ENCODE assay signal across 17 cellular contexts in genomic region chr2:238872628-238873400, GRCh38. TPM values are rescaled to one million over a fixed set of nuclear protein-coding genes. Genes with fewer than 3 reads are reported as not detected.
DNase-seq lines count a peak whose midpoint lies in the region; ATAC-seq and TF ChIP-seq lines count a peak whose summit lies in the region.
"Had no signal": no experiment of that assay in that cellular context is flagged by ENCODE, and none has a peak within 500 bp of the region (broad histone marks: within the 10 kb centered on the region; RNA-seq: fewer than 3 reads in every experiment).

No MANE protein-coding gene starts in this region.

- RAD21 ChIA-PET in HCT116 (lab: Charles Lee; ENCODE audit: low non-redundant PET in 1 of 2, low total read pairs in 2 of 2, uncharacterized antibody in 2 of 2, unreplicated experiment in 2 of 2), result no interaction called here

- intact Hi-C loops in HCT116 (cut with micrococcal nuclease), result no loop called here

- TF ChIP-seq POLR2A in HCT116 (IDR thresholded peaks at IDR 0.05; ENCODE audit: borderline replicate concordance, extremely low read depth, insufficient read depth, insufficient read length) (no peak), gastroesophageal sphincter (IDR thresholded peaks at IDR 0.05) (no peak)

- no peak overlapping the region for H2AFZ ChIP-seq in HCT116 (ENCODE audit: low read depth, low read length, poor library complexity, severe bottlenecking)

- no peak overlapping the region for H3K4me2 ChIP-seq in HCT116 (ENCODE audit: low read length)

- POLR2A ChIA-PET in HCT116 (lab: Charles Lee), result no interaction called here

- CTCF ChIA-PET in HCT116 (lab: Charles Lee), result no interaction called here

- H3K79me2 ChIP-seq in HCT116 (ENCODE audit: insufficient read depth, low read length), result no peaks in the 10 kb centered on the region

- peak; percentile 33; the same call in 1 of the 2 replicates for TF ChIP-seq RAD21 in HCT116 (IDR thresholded peaks at IDR 0.05; ENCODE audit: low read depth)

- no TSS peak for BruUV-seq in HCT116 (replicated peaks; lab: Mats Ljungman, UMichigan)

- H3K27ac ChIP-seq in HCT116 (ENCODE audit: low read depth, low read length) (no peak overlapping the region), subcutaneous abdominal adipose tissue (ENCODE audit: low read depth, low read length) (peak overlapping the region; percentile 84), gastroesophageal sphincter (no peak overlapping the region)

- H3K4me3 ChIP-seq in HCT116 (replicated peaks in 1 of 2; ENCODE audit: low read depth in 1 of 2, low read length in 2 of 2), result no peak overlapping the region
- peak overlapping the region in 1 of 5 donors; percentile 13 for H3K4me3 ChIP-seq in subcutaneous abdominal adipose tissue (ENCODE audit: low read depth in 1 of 5, low read length in 5 of 5)
- H3K4me3 ChIP-seq in gastroesophageal sphincter, result no peak overlapping the region

- WGBS in gastroesophageal sphincter (ENCODE audit: low coverage in 1 of 2), 2 donors, result 90% methylated on average over 2 of the region's 13 CpGs; no CpG with 5 or more reads in 1 of the 2 donors

- H3K9ac ChIP-seq in HCT116 (ENCODE audit: low read length) (no peak overlapping the region), subcutaneous abdominal adipose tissue (ENCODE audit: low read length in 5 of 5) (no peak overlapping the region)

- DNase-seq in HCT116 (ENCODE audit: low read depth, low spot score) (no peak), NCI-H345 (lab: John Stamatoyannopoulos, UW) (peak; percentile 60), islet precursor cell (peak; percentile 28)
- DNase-seq: CD8-positive, alpha-beta T cell; DND-41; GF-D8; H9; MV-4-11; NCI-H1417 treated with DMSO at 0.1 percent for 48 hours; NCI-H2029 treated with DMSO at 0.1 percent for 48 hours; NCI-H524; RPMI8226 had no signal

- peaks cover 3% of the 10 kb centered on the region; the same call in 1 of the 2 replicates for H3K27me3 ChIP-seq in HCT116 (ENCODE audit: insufficient read depth, low read length)
- H3K27me3 ChIP-seq in subcutaneous abdominal adipose tissue (ENCODE audit: control insufficient read depth in 5 of 5, insufficient read depth in 4 of 5, low read length in 5 of 5), result peaks cover 0 to 2% (median 0%) of the 10 kb centered on the region in 5 donors
- no peaks in the 10 kb centered on the region for H3K27me3 ChIP-seq in gastroesophageal sphincter

- no peak for TF ChIP-seq EP300 in gastroesophageal sphincter (IDR thresholded peaks at IDR 0.05)

- H3K4me1 ChIP-seq in HCT116 (ENCODE audit: control insufficient read depth in 1 of 2, insufficient read depth in 2 of 2, low read length in 2 of 2), result no peaks in the 10 kb centered on the region
- H3K4me1 ChIP-seq in subcutaneous abdominal adipose tissue (ENCODE audit: control insufficient read depth in 5 of 5, insufficient read depth in 5 of 5, low read length in 5 of 5), result peaks cover 16 to 79% (median 65%) of the 10 kb centered on the region in 5 donors
- H3K4me1 ChIP-seq in gastroesophageal sphincter, result peaks cover 0 to 37% (median 13%) of the 10 kb centered on the region in 3 donors

- no peaks in the 10 kb centered on the region for H3K9me2 ChIP-seq in HCT116 (ENCODE audit: insufficient read depth)

- no peaks in the 10 kb centered on the region for H3K9me3 ChIP-seq in HCT116 (ENCODE audit: control insufficient read depth in 1 of 2, insufficient read depth in 1 of 2, low read depth in 1 of 2, low read length in 2 of 2)
- no peaks in the 10 kb centered on the region for H3K9me3 ChIP-seq in subcutaneous abdominal adipose tissue (ENCODE audit: control insufficient read depth in 5 of 5, low read length in 5 of 5)
- H3K9me3 ChIP-seq in gastroesophageal sphincter, result no peaks in the 10 kb centered on the region

- ATAC-seq in HCT116 (no peak), GM19035 (IDR thresholded peaks at IDR 0.05; ENCODE audit: unreplicated experiment) (no peak), GM21423 (IDR thresholded peaks at IDR 0.05; ENCODE audit: unreplicated experiment) (no peak), gastroesophageal sphincter (no peak)
- ATAC-seq: CD8-positive, alpha-beta T cell had no signal

- no peaks in the 10 kb centered on the region for H4K20me1 ChIP-seq in HCT116 (ENCODE audit: insufficient read depth)

- TF ChIP-seq CTCF in HCT116 (IDR thresholded peaks at IDR 0.05 in 2 of 3, conservative IDR thresholded peaks at IDR 0.05 in 1 of 3; ENCODE audit: borderline replicate concordance in 1 of 3, insufficient read depth in 1 of 3, low read depth in 2 of 3, low read length in 2 of 3) (peak in 1 of 3 experiments; percentile 15; a peak in 1 of 6 replicates), gastroesophageal sphincter (IDR thresholded peaks at IDR 0.05) (no peak)

- H3K36me3 ChIP-seq in HCT116 (ENCODE audit: control insufficient read depth in 1 of 2, insufficient read depth in 2 of 2, low read length in 2 of 2) (no peaks in the 10 kb centered on the region), subcutaneous abdominal adipose tissue (ENCODE audit: control insufficient read depth in 5 of 5, insufficient read depth in 5 of 5, low read length in 5 of 5) (peaks cover 0 to 11% (median 3%) of the 10 kb centered on the region in 5 donors), gastroesophageal sphincter (no peaks in the 10 kb centered on the region)

TF ChIP-seq in HCT116, 20 proteins besides CTCF, POLR2A, EP300 and RAD21:
- TF ChIP-seq ZFX (IDR thresholded peaks at IDR 0.05) (no peak), CEBPB (IDR thresholded peaks at IDR 0.05; ENCODE audit: low read depth) (no peak), POLR2AphosphoS5 (IDR thresholded peaks at IDR 0.05; ENCODE audit: low read depth, low read length) (no peak), YY1 (IDR thresholded peaks at IDR 0.05; ENCODE audit: extremely low read depth, insufficient replicate concordance, low read depth, low read length) (no peak), SIN3A (IDR thresholded peaks at IDR 0.05; ENCODE audit: low read depth) (no peak), EGR1 (IDR thresholded peaks at IDR 0.05; ENCODE audit: low read depth) (no peak), SRF (IDR thresholded peaks at IDR 0.05; ENCODE audit: low read depth) (no peak), TCF7L2 (IDR thresholded peaks at IDR 0.05; ENCODE audit: borderline replicate concordance, extremely low read depth, insufficient read depth, insufficient read length) (no peak), REST (IDR thresholded peaks at IDR 0.05; ENCODE audit: low read depth) (no peak), EZH2phosphoT487 (IDR thresholded peaks at IDR 0.05; ENCODE audit: borderline replicate concordance) (no peak), EZH2 (IDR thresholded peaks at IDR 0.05) (no peak), ZBTB33 (IDR thresholded peaks at IDR 0.05; ENCODE audit: extremely low read depth, insufficient replicate concordance, low read length) (no peak), MAX (IDR thresholded peaks at IDR 0.05) (no peak), CBX3 (IDR thresholded peaks at IDR 0.05; ENCODE audit: low read depth) (no peak), ELF1 (IDR thresholded peaks at IDR 0.05; ENCODE audit: borderline replicate concordance, low read depth) (no peak), SP1 (IDR thresholded peaks at IDR 0.05; ENCODE audit: low read depth) (no peak), FOSL1 (IDR thresholded peaks at IDR 0.05; ENCODE audit: low read depth) (no peak)
TF ChIP-seq in HCT116: peak in this region for 0.

RNA-seq across cellular contexts. Expression of gene TWIST2, which starts 24.9 kb away (rescaled TPM):
- total RNA-seq in HCT116 (2021; ENCODE audit: unreplicated experiment) (not detected), gastroesophageal sphincter (10 to 100 TPM; 17.7 to 69.6 (median 45.2) TPM)
- polyA plus RNA-seq in HCT116 (2012), result not detected in 2 replicates
- total RNA-seq: CD8-positive, alpha-beta T cell had no signal
- polyA plus RNA-seq: IgD-negative memory B cell had no signal

Comparison
In these comparisons a context has a peak if more than half of its experiments do, and no peak if none do; other contexts are left out.
1. RNA of gene TWIST2, which starts 24.9 kb away (total RNA-seq): 17.7 to 69.6 TPM in gastroesophageal sphincter; not detected in HCT116 (single experiment); every median in the first group is over 10 times any median in the second.